In the genomic region with DNA sequence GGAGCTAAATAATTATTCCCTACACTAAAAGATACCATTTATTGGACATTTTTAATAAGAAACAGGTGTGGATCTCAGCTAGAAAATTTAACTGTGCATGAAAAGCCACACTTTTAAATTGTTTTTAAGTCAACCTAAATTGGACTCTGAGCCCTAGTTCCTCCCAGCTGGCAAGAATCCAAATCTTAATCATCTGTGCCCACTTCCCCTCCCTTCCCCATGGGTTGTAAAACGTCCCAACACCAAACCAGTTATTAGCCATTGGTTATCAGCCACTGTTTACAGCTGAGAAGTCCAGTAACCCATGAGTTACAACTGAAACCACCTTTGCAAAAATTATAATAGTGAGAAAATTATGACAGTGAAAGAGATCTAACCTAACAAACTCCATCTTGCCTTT, we compare ENCODE assay signal across 16 cellular contexts.
"Had no signal": no experiment of that assay in that cellular context is flagged by ENCODE, and none has a peak within 500 bp of the region (broad histone marks: within the 10 kb centered on the region; RNA-seq: fewer than 3 reads in every experiment).

No MANE protein-coding gene starts in this region.

- ATAC-seq: foreskin keratinocyte, sciatic nerve had no signal

- H3K36me3 ChIP-seq: prostate gland had no signal

- H3K4me3 ChIP-seq: coronary artery, prostate gland had no signal

- H3K27ac ChIP-seq: coronary artery, foreskin keratinocyte, parathyroid adenoma, prostate gland had no signal

- DNase-seq: effector CD4-positive, alpha-beta T cell; endodermal cell; erythroblast; foreskin keratinocyte; mesendoderm; naive B cell; nephron progenitor cell; retina; stimulated activated CD4-positive, alpha-beta T cell treated with anti-CD3 and anti-CD28 coated beads, Interleukin-2, amount 100 ng/mL, for 24 hours; stimulated activated naive CD4-positive, alpha-beta T cell treated with Interleukin-2 at 50 U/mL for 16 hours; trophoblast cell had no signal

- H3K9me3 ChIP-seq: prostate gland had no signal

- H3K4me1 ChIP-seq: foreskin keratinocyte, parathyroid adenoma, prostate gland had no signal

- FAIRE-seq: endothelial cell of umbilical vein had no signal

- H3K27me3 ChIP-seq: foreskin keratinocyte had no signal
